9 cellular contexts compared by ENCODE assay signal in the genomic region with DNA sequence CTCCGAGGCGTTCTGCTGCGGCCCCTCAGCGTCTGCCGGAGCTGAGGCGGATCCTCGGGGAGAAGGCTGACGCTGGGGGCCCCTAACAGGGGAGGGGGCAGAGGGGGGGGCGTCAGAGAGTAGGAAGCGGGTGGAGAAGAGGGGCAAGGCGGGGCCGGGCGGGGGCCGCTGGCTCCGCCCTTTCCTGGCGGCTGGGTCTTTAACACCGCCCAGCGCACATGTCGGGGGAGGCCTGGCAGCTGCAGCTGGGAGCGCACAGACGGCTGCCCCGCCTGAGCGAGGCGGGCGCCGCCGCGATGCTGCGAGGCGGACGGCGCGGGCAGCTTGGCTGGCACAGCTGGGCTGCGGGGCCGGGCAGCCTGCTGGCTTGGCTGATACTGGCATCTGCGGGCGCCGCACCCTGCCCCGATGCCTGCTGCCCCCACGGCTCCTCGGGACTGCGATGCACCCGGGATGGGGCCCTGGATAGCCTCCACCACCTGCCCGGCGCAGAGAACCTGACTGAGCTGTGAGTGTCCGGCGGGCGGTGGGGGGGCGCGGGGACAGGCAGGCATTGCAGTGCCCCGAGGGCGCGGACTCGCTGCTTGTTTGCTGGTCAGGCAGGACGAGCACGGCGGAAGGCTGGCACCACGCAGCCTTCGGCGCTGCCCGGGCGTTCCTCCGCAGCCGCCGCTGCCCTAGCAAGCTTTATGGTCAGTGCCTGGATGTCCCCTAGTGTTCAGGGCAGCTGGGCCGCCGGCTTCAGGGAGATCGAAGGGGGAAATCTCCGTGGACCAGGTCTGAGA. TPM values are rescaled to one million over a fixed set of nuclear protein-coding genes. Genes with fewer than 3 reads are reported as not detected.
A peak's percentile ranks its signal among the peaks of the same experiment; 100 is the strongest.
DNase-seq lines count a peak whose midpoint lies in the region; ATAC-seq, FAIRE-seq and TF ChIP-seq lines count a peak whose summit lies in the region.
"Had no signal": no experiment of that assay in that cellular context is flagged by ENCODE, and none has a peak within 500 bp of the region (broad histone marks: within the 10 kb centered on the region; RNA-seq: fewer than 3 reads in every experiment).

Gene NTRK1 (plus strand): TSS at position 227 of the 785 bp plus-strand sequence. CDS start 70 bp downstream, at position 297.

- H3K4me3 Mint-ChIP-seq in activated CD8-positive, alpha-beta T cell treated with anti-CD3 and anti-CD28 coated beads, Interleukin-2, amount 10 ng/mL, durations not matched to agents 7 days and 5 days: peak within 1 kb of the TSS; percentile 72
- H3K4me3 Mint-ChIP-seq in natural killer cell: peak within 1 kb of the TSS; percentile 84

- peak within 1 kb of the TSS; percentile 55 for H2AFZ ChIP-seq in endothelial cell of umbilical vein (ENCODE audit: low read depth, low read length)

- no peak for FAIRE-seq in endothelial cell of umbilical vein (lab: Jason Lieb, UNC)
- FAIRE-seq: G401.6 had no signal

- no peak for TF ChIP-seq CTCF in endothelial cell of umbilical vein (IDR thresholded peaks at IDR 0.05; ENCODE audit: extremely low read depth in 1 of 2, insufficient read depth in 1 of 2, low read depth in 1 of 2, low read length in 2 of 2)
- TF ChIP-seq CTCF in natural killer cell (IDR thresholded peaks at IDR 0.05): no peak
- no peak for TF ChIP-seq CTCF in upper lobe of left lung (IDR thresholded peaks at IDR 0.05)

- H3K9me1 ChIP-seq in endothelial cell of umbilical vein (replicated peaks; ENCODE audit: control insufficient read depth, extremely low read depth, insufficient read depth, low read length): no peaks in the 10 kb centered on the region

- H3K79me2 ChIP-seq in endothelial cell of umbilical vein (ENCODE audit: control insufficient read depth, insufficient read depth, low read length): no peaks in the 10 kb centered on the region

- TF ChIP-seq EP300 in upper lobe of left lung (IDR thresholded peaks at IDR 0.05): no peak

- H3K4me1 ChIP-seq in endothelial cell of umbilical vein (ENCODE audit: control insufficient read depth, extremely low read depth, insufficient read depth, low read length) (peaks cover 17% of the 10 kb centered on the region), upper lobe of left lung (peaks cover 25 to 27% (median 26%) of the 10 kb centered on the region in 4 donors)

- DNase-seq in NCI-H2029 (lab: John Stamatoyannopoulos, UW) (peak; percentile 22), NCI-H2029 treated with DMSO at 0.1 percent for 48 hours (lab: John Stamatoyannopoulos, UW) (no peak), NCI-H524 (lab: John Stamatoyannopoulos, UW) (peak; percentile 67 to 85), endothelial cell of umbilical vein (ENCODE audit: low read depth, low spot score) (peak; percentile 17), natural killer cell (peak; percentile 25), upper lobe of left lung (peak in 1 of 2 donors; percentile 87)
- DNase-seq in activated CD8-positive, alpha-beta T cell treated with anti-CD3 and anti-CD28 coated beads, Interleukin-2, amount 10 ng/mL, durations not matched to agents 7 days and 5 days: peak; percentile 76

- H4K20me1 ChIP-seq in endothelial cell of umbilical vein (replicated peaks; ENCODE audit: control insufficient read depth, extremely low read depth, insufficient read depth, low read length): no peaks in the 10 kb centered on the region

- peak within 1 kb of the TSS; percentile 54 for H3K27ac Mint-ChIP-seq in activated CD8-positive, alpha-beta T cell treated with anti-CD3 and anti-CD28 coated beads, Interleukin-2, amount 10 ng/mL, durations not matched to agents 7 days and 5 days
- peak within 1 kb of the TSS in 1 of 2 donors; percentile 78 for H3K27ac Mint-ChIP-seq in natural killer cell

- H3K4me3 ChIP-seq in endothelial cell of umbilical vein (replicated peaks in 1 of 3; ENCODE audit: insufficient read depth in 1 of 3, low read depth in 1 of 3, low read length in 3 of 3) (peak within 1 kb of the TSS in 2 of 3 experiments; percentile 1 to 30), upper lobe of left lung (peak within 1 kb of the TSS in 3 of 4 donors; percentile 21 to 37 (median 37))

- peaks cover 62% of the 10 kb centered on the region for H3K4me1 Mint-ChIP-seq in activated CD8-positive, alpha-beta T cell treated with anti-CD3 and anti-CD28 coated beads, Interleukin-2, amount 10 ng/mL, durations not matched to agents 7 days and 5 days (ENCODE audit: low read depth)
- H3K4me1 Mint-ChIP-seq in natural killer cell: peaks cover 12 to 31% of the 10 kb centered on the region in 2 donors

- H3K4me2 ChIP-seq in endothelial cell of umbilical vein (ENCODE audit: insufficient read depth, low read length): peak within 1 kb of the TSS; percentile 64

- TF ChIP-seq POLR2A in endothelial cell of umbilical vein (IDR thresholded peaks at IDR 0.05; ENCODE audit: low read depth, low read length) (no peak), upper lobe of left lung (IDR thresholded peaks at IDR 0.05) (no peak)

- no peaks in the 10 kb centered on the region for H3K9me3 Mint-ChIP-seq in activated CD8-positive, alpha-beta T cell treated with anti-CD3 and anti-CD28 coated beads, Interleukin-2, amount 10 ng/mL, durations not matched to agents 7 days and 5 days (ENCODE audit: insufficient read depth)
- no peaks in the 10 kb centered on the region for H3K9me3 Mint-ChIP-seq in natural killer cell

- WGBS in upper lobe of left lung, 2 donors: 2% methylated on average over 47 of the region's 69 CpGs; no CpG with 5 or more reads in 1 of the 2 donors

- dilution Hi-C loops in endothelial cell of umbilical vein (cut with MboI; ENCODE audit: extremely low pct_ligation_motif_present, low sequenced_read_pairs): no loop called here

- no TSS peak for BruUV-seq in endothelial cell of umbilical vein (replicated peaks; lab: Mats Ljungman, UMichigan)

- H3K27me3 ChIP-seq in endothelial cell of umbilical vein (ENCODE audit: control insufficient read depth in 2 of 2, insufficient read depth in 2 of 2, low read length in 2 of 2) (peaks cover 39 to 40% of the 10 kb centered on the region in 2 experiments), upper lobe of left lung (peaks cover 0 to 48% (median 27%) of the 10 kb centered on the region in 4 donors)

- intact Hi-C loops in endothelial cell of umbilical vein (cut with micrococcal nuclease) (loop anchor here (1.0 to 2.0 kb wide), 8 partner anchors 22 to 172 kb away; partner anchors contain the start of gene PRCC), natural killer cell (cut with micrococcal nuclease) (loop anchor here (1.0 to 2.0 kb wide), 3 partner anchors 22 to 132 kb away; partner anchors contain the start of genes ISG20L2 and METTL25B)

- peak; percentile 88 for ATAC-seq in activated CD8-positive, alpha-beta T cell treated with anti-CD3 and anti-CD28 coated beads, Interleukin-2, amount 10 ng/mL, durations not matched to agents 7 days and 5 days
- peak; percentile 73 to 78 (median 76) for ATAC-seq in natural killer cell
- ATAC-seq in upper lobe of left lung (ENCODE audit: low FRiP score in 2 of 2): peak in 1 of 2 donors; percentile 67
- no peak for ATAC-seq in HG03045 (IDR thresholded peaks at IDR 0.05; ENCODE audit: unreplicated experiment)

- CTCF ChIA-PET in activated CD8-positive, alpha-beta T cell treated with anti-CD3 and anti-CD28 coated beads, Interleukin-2, amount 10 ng/mL, durations not matched to agents 7 days and 5 days (lab: Charles Lee): interaction anchor here (0.6 to 11.8 kb wide), 36 partner anchors 13 to 475 kb away, joined by 3 to 313 read pairs (median 8); partner anchors contain the start of genes CRABP2, HDGF, ISG20L2 and METTL25B
- CTCF ChIA-PET in endothelial cell of umbilical vein (lab: Charles Lee): interaction anchor here (0.7 to 10.5 kb wide), 53 partner anchors 8 to 239 kb away, joined by 3 to 336 read pairs (median 8); partner anchors contain the start of genes CRABP2, HDGF, ISG20L2 and METTL25B

- H3K9me3 ChIP-seq in endothelial cell of umbilical vein (replicated peaks; ENCODE audit: control insufficient read depth, insufficient read depth, low read length) (no peaks in the 10 kb centered on the region), upper lobe of left lung (no peaks in the 10 kb centered on the region)

- peaks cover 39% of the 10 kb centered on the region for H3K27me3 Mint-ChIP-seq in activated CD8-positive, alpha-beta T cell treated with anti-CD3 and anti-CD28 coated beads, Interleukin-2, amount 10 ng/mL, durations not matched to agents 7 days and 5 days (ENCODE audit: low read depth)
- peaks cover 48 to 51% of the 10 kb centered on the region in 2 donors for H3K27me3 Mint-ChIP-seq in natural killer cell (ENCODE audit: low read depth in 2 of 2)

- H3K36me3 ChIP-seq in endothelial cell of umbilical vein (ENCODE audit: control insufficient read depth in 2 of 2, extremely low read depth in 1 of 2, insufficient read depth in 2 of 2, low read length in 2 of 2) (no peaks in the 10 kb centered on the region), upper lobe of left lung (no peaks in the 10 kb centered on the region)

- POLR2A ChIA-PET in activated CD8-positive, alpha-beta T cell treated with anti-CD3 and anti-CD28 coated beads, Interleukin-2, amount 10 ng/mL, durations not matched to agents 7 days and 5 days (lab: Charles Lee): interaction anchor here (0.6 to 7.7 kb wide), 14 partner anchors 8 to 172 kb away, joined by 3 to 115 read pairs (median 6); partner anchors contain the start of genes HDGF, ISG20L2, METTL25B and PRCC
- POLR2A ChIA-PET in endothelial cell of umbilical vein (lab: Charles Lee): interaction anchor here (0.6 to 0.7 kb wide), 2 partner anchors 15 to 154 kb away, joined by 3 read pairs; no protein-coding TSS in a partner anchor

- H3K9ac ChIP-seq in endothelial cell of umbilical vein (replicated peaks; ENCODE audit: extremely low read depth, insufficient read depth, low read length): no peak within 1 kb of the TSS

- no peaks in the 10 kb centered on the region for H3K36me3 Mint-ChIP-seq in activated CD8-positive, alpha-beta T cell treated with anti-CD3 and anti-CD28 coated beads, Interleukin-2, amount 10 ng/mL, durations not matched to agents 7 days and 5 days (ENCODE audit: low read depth)
- no peaks in the 10 kb centered on the region for H3K36me3 Mint-ChIP-seq in natural killer cell

- H3K27ac ChIP-seq in endothelial cell of umbilical vein (ENCODE audit: insufficient read depth, low read depth, low read length): no peak within 1 kb of the TSS
- H3K27ac ChIP-seq in upper lobe of left lung: no peak within 1 kb of the TSS

RNA-seq across cellular contexts. Expression of gene NTRK1, which starts in this region (rescaled TPM):
- total RNA-seq in activated CD8-positive, alpha-beta T cell treated with anti-CD3 and anti-CD28 coated beads, Interleukin-2, amount 10 ng/mL, durations not matched to agents 7 days and 5 days: 1 to 10 TPM; 9.9 TPM
- total RNA-seq in endothelial cell of umbilical vein: not detected in 2 replicates
- polyA plus RNA-seq in endothelial cell of umbilical vein: 0.07 TPM in 1 of 2 replicates, not detected in the other
- 0.03 TPM in 1 of 2 replicates, not detected in the other for polyA plus RNA-seq in endothelial cell of umbilical vein (2011; cell fraction: cytosol; rRNA removed)
- 0.07 and 0.11 TPM in 2 replicates for polyA plus RNA-seq in endothelial cell of umbilical vein (2011; cell fraction: nucleus; rRNA removed)
- polyA plus RNA-seq in endothelial cell of umbilical vein (2012): not detected in 2 replicates
- 0.34 TPM in 1 of 2 replicates, not detected in the other for polyA minus RNA-seq in endothelial cell of umbilical vein
- not detected for polyA minus RNA-seq in endothelial cell of umbilical vein (2011; cell fraction: cytosol; rRNA and poly(A)+ RNA removed)
- not detected in 2 replicates for polyA minus RNA-seq in endothelial cell of umbilical vein (2011; cell fraction: nucleus; rRNA and poly(A)+ RNA removed)
- 10 to 100 TPM in 1 of 3 donors, 1 to 10 TPM in 2; 1.7 to 16.7 (median 2.4) TPM for total RNA-seq in natural killer cell
- 1 to 10 TPM in 3 of 6 donors, under 1 TPM in 1, not detected in 2; 0.30 to 1.4 (median 1.2) TPM for total RNA-seq in upper lobe of left lung

Comparison
In these comparisons a context has a peak if more than half of its experiments do, and no peak if none do; other contexts are left out.
1. Peak in DNase-seq, H3K4me3 ChIP-seq and H3K4me2 ChIP-seq in endothelial cell of umbilical vein; RNA of the gene not detected or under 1 TPM.